ENCODE assay signal across 2 cellular contexts in genomic region chr4:119678761-119679160, GRCh38.
TF ChIP-seq lines count a peak whose summit lies in the region.

No MANE protein-coding gene starts in this region.

TF ChIP-seq in HepG2, 621 proteins besides CTCF, POLR2A, EP300 and RAD21:
- TF ChIP-seq ZNF225 (CRISPR knock-in tag; IDR thresholded peaks at IDR 0.05) (no peak), MAFK (conservative IDR thresholded peaks at IDR 0.05 in 1 of 2, IDR thresholded peaks at IDR 0.05 in 1 of 2; ENCODE audit: low read length in 2 of 2) (peak; percentile 69 to 77), ZFP82 (CRISPR knock-in tag; IDR thresholded peaks at IDR 0.05; ENCODE audit: borderline replicate concordance) (no peak), MAFF (IDR thresholded peaks at IDR 0.05; ENCODE audit: low read depth, low read length) (peak; percentile 61; the same call in 1 of the 2 replicates), RORA (CRISPR knock-in tag; IDR thresholded peaks at IDR 0.05) (no peak), ZNF891 (CRISPR knock-in tag; IDR thresholded peaks at IDR 0.05) (no peak)

TF ChIP-seq in HEK293T, 16 proteins besides CTCF, POLR2A, EP300 and RAD21:
- no peak for TF ChIP-seq FOXK2 (IDR thresholded peaks at IDR 0.05)
- no peak for TF ChIP-seq LEF1 (IDR thresholded peaks at IDR 0.05; ENCODE audit: borderline replicate concordance)
- TF ChIP-seq BHLHE40 (IDR thresholded peaks at IDR 0.05; ENCODE audit: borderline replicate concordance), result no peak
- no peak for TF ChIP-seq PKNOX1 (IDR thresholded peaks at IDR 0.05)
- TF ChIP-seq ZNF384 (IDR thresholded peaks at IDR 0.05), result no peak
- no peak for TF ChIP-seq CTBP1 (IDR thresholded peaks at IDR 0.05; ENCODE audit: borderline replicate concordance)
- no peak for TF ChIP-seq SUZ12 (IDR thresholded peaks at IDR 0.05)
- TF ChIP-seq SP1 (IDR thresholded peaks at IDR 0.05), result no peak
